Comparison of ENCODE assay signal across 23 cellular contexts in the genomic region with DNA sequence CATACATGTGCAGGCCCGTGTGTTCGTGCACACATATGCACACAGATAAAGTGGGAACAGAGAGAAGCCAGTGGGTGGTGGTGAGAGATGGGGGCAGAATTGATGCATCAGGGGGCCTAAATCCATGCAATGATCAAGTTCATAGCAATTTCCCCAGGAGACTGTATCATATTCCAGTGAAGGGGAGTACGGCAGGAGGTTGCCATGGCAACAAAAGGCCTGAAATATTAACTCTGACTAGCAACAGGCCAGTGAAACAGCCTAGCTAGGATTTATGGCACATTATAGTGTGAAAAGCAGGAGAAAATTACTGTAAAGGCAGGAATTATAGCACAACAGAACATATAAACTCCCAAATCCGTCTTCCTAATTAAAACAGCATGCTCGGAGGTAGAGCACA.
DNase-seq lines count a peak whose midpoint lies in the region; ATAC-seq and TF ChIP-seq lines count a peak whose summit lies in the region.
"Had no signal": no experiment of that assay in that cellular context is flagged by ENCODE, and none has a peak within 500 bp of the region (broad histone marks: within the 10 kb centered on the region; RNA-seq: fewer than 3 reads in every experiment).

No MANE protein-coding gene starts in this region.

- TF ChIP-seq CTCF in nephron (IDR thresholded peaks at IDR 0.05; ENCODE audit: unreplicated experiment in 3 of 3): no peak

- intact Hi-C loops in activated T-helper 2 cell treated with anti-CD3 and anti-CD28 coated beads, Interferon-gamma antibody, Interleukin-2, Interleukin-4, amounts not matched to agents 10 μg/mL and 5 μg/mL and 100 μg/mL, durations not matched to agents 14 hours and 24 hours and 36 hours (cut with micrococcal nuclease): no loop called here

- peaks cover 20% of the 10 kb centered on the region for H3K4me1 Mint-ChIP-seq in nephron
- H3K4me1 Mint-ChIP-seq in activated T-helper 2 cell treated with anti-CD3 and anti-CD28 coated beads, Interferon-gamma antibody, Interleukin-2, Interleukin-4, amounts not matched to agents 10 μg/mL and 5 μg/mL and 100 μg/mL, durations not matched to agents 14 hours and 24 hours and 36 hours (ENCODE audit: low read depth): no peaks in the 10 kb centered on the region
- H3K4me1 Mint-ChIP-seq: CD4-positive, alpha-beta memory T cell had no signal

- peaks cover 7% of the 10 kb centered on the region for H3K9me3 Mint-ChIP-seq in nephron
- no peaks in the 10 kb centered on the region for H3K9me3 Mint-ChIP-seq in activated T-helper 2 cell treated with anti-CD3 and anti-CD28 coated beads, Interferon-gamma antibody, Interleukin-2, Interleukin-4, amounts not matched to agents 10 μg/mL and 5 μg/mL and 100 μg/mL, durations not matched to agents 14 hours and 24 hours and 36 hours
- H3K9me3 Mint-ChIP-seq: activated T-helper 1 cell treated with anti-CD3 and anti-CD28 coated beads, Interleukin-12 subunit alpha, Interleukin-12 subunit beta, Interleukin-2, Interleukin-4 antibody, amounts not matched to agents 30 ng/mL and 10 ng/mL and 1 ng/mL, durations not matched to agents 14 hours and 24 hours and 36 hours had no signal

- H3K4me3 Mint-ChIP-seq in nephron: no peak overlapping the region
- no peak overlapping the region for H3K4me3 Mint-ChIP-seq in activated T-helper 2 cell treated with anti-CD3 and anti-CD28 coated beads, Interferon-gamma antibody, Interleukin-2, Interleukin-4, amounts not matched to agents 10 μg/mL and 5 μg/mL and 100 μg/mL, durations not matched to agents 14 hours and 24 hours and 36 hours (ENCODE audit: low read depth)
- H3K4me3 Mint-ChIP-seq: activated T-helper 1 cell treated with anti-CD3 and anti-CD28 coated beads, Interleukin-12 subunit alpha, Interleukin-12 subunit beta, Interleukin-2, Interleukin-4 antibody, amounts not matched to agents 30 ng/mL and 10 ng/mL and 1 ng/mL, durations not matched to agents 14 hours and 24 hours and 36 hours; CD4-positive, alpha-beta memory T cell had no signal

- DNase-seq in COR-L47 (lab: John Stamatoyannopoulos, UW) (peak; percentile 33), NCI-H1694 treated with DMSO at 0.1 percent for 48 hours (lab: John Stamatoyannopoulos, UW) (peak; percentile 68), amniotic epithelial cell (ENCODE audit: low read depth) (peak; percentile 6), NCI-H2196 (lab: John Stamatoyannopoulos, UW; ENCODE audit: unreplicated experiment) (no peak), NCI-H1092 treated with DMSO at 0.1 percent for 48 hours (lab: John Stamatoyannopoulos, UW) (no peak)
- DNase-seq in activated T-helper 2 cell treated with anti-CD3 and anti-CD28 coated beads, Interferon-gamma antibody, Interleukin-2, Interleukin-4, amounts not matched to agents 10 μg/mL and 5 μg/mL and 100 μg/mL, durations not matched to agents 14 hours and 24 hours and 36 hours (ENCODE audit: low spot score): no peak
- DNase-seq: activated CD8-positive, alpha-beta memory T cell treated with anti-CD3 and anti-CD28 coated beads for 24 hours; CD4-positive, alpha-beta memory T cell; Kasumi-1; midbrain; NCI-H1436; NCI-H774; PC-3; stimulated activated naive CD4-positive, alpha-beta T cell treated with Interleukin-2 at 50 U/mL for 16 hours; T1000; transverse colon had no signal

- peaks cover 23% of the 10 kb centered on the region for H3K36me3 Mint-ChIP-seq in nephron (ENCODE audit: low read depth)
- H3K36me3 Mint-ChIP-seq in activated T-helper 2 cell treated with anti-CD3 and anti-CD28 coated beads, Interferon-gamma antibody, Interleukin-2, Interleukin-4, amounts not matched to agents 10 μg/mL and 5 μg/mL and 100 μg/mL, durations not matched to agents 14 hours and 24 hours and 36 hours (ENCODE audit: low read depth): no peaks in the 10 kb centered on the region
- H3K36me3 Mint-ChIP-seq: CD4-positive, alpha-beta memory T cell had no signal

- H3K27me3 Mint-ChIP-seq in nephron (ENCODE audit: low read depth): no peaks in the 10 kb centered on the region
- no peaks in the 10 kb centered on the region for H3K27me3 Mint-ChIP-seq in activated T-helper 2 cell treated with anti-CD3 and anti-CD28 coated beads, Interferon-gamma antibody, Interleukin-2, Interleukin-4, amounts not matched to agents 10 μg/mL and 5 μg/mL and 100 μg/mL, durations not matched to agents 14 hours and 24 hours and 36 hours (ENCODE audit: low read depth)
- H3K27me3 Mint-ChIP-seq: CD4-positive, alpha-beta memory T cell had no signal

- peak overlapping the region; percentile 4 to 68 (median 14) for H3K27ac Mint-ChIP-seq in nephron
- no peak overlapping the region for H3K27ac Mint-ChIP-seq in activated T-helper 2 cell treated with anti-CD3 and anti-CD28 coated beads, Interferon-gamma antibody, Interleukin-2, Interleukin-4, amounts not matched to agents 10 μg/mL and 5 μg/mL and 100 μg/mL, durations not matched to agents 14 hours and 24 hours and 36 hours
- H3K27ac Mint-ChIP-seq: activated T-helper 1 cell treated with anti-CD3 and anti-CD28 coated beads, Interleukin-12 subunit alpha, Interleukin-12 subunit beta, Interleukin-2, Interleukin-4 antibody, amounts not matched to agents 30 ng/mL and 10 ng/mL and 1 ng/mL, durations not matched to agents 14 hours and 24 hours and 36 hours; CD4-positive, alpha-beta memory T cell had no signal

- no peak for ATAC-seq in HG03378 (IDR thresholded peaks at IDR 0.05; ENCODE audit: unreplicated experiment)
- ATAC-seq: esophagus mucosa, gastroesophageal sphincter, left lobe of liver, PC-3, sciatic nerve had no signal

Comparison
In these comparisons a context has a peak if more than half of its experiments do, and no peak if none do; other contexts are left out.
1. DNase-seq: peak in COR-L47 (single experiment), NCI-H1694 treated with DMSO at 0.1 percent for 48 hours (single experiment) and amniotic epithelial cell (single experiment); none in NCI-H2196 (single experiment), activated T-helper 2 cell treated with anti-CD3 and anti-CD28 coated beads, Interferon-gamma antibody, Interleukin-2, Interleukin-4, amounts not matched to agents 10 μg/mL and 5 μg/mL and 100 μg/mL, durations not matched to agents 14 hours and 24 hours and 36 hours (single experiment) and NCI-H1092 treated with DMSO at 0.1 percent for 48 hours (single experiment).